19 cellular contexts compared by ENCODE assay signal in the genomic region with DNA sequence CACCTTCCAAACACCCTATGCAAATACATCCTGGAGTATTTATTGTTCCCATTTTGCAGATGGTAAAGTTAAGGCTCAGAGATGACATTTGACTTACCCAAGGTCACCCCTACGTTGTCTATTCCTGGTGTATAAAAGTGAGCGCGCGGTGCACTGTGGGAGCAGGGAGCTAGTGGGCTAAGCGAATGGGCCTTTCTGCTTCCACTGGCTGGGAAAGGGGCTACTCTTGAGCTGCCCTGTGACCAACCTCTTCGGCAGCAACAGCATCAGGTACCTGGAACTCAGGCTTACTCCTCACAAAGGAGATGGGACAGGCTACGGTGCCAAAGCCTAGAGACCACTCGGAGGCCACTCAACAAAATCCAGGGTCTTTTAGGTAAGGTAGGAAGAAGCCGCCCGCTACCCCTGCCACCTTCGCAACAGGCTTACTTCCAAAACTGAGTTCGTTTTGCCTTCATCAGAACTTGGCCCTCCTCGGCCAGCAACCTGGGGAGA. TPM values are rescaled to one million over a fixed set of nuclear protein-coding genes. Genes with fewer than 3 reads are reported as not detected.
"Had no signal": no experiment of that assay in that cellular context is flagged by ENCODE, and none has a peak within 500 bp of the region (broad histone marks: within the 10 kb centered on the region; RNA-seq: fewer than 3 reads in every experiment).

No MANE protein-coding gene starts in this region.

- H3K4me1 ChIP-seq: ascending aorta had no signal

- H3K36me3 ChIP-seq: ascending aorta, gastroesophageal sphincter, tibial nerve had no signal

- H3K27ac ChIP-seq: ascending aorta, coronary artery, gastroesophageal sphincter, skin epidermis, tibial nerve had no signal

- H3K4me3 ChIP-seq: ascending aorta, mucosa of descending colon, skin epidermis had no signal

- ATAC-seq: activated naive CD8-positive, alpha-beta T cell treated with anti-CD3 and anti-CD28 coated beads, Interleukin-2, amount 50 U/mL, for 24 hours; gastroesophageal sphincter; left colon; mucosa of descending colon; natural killer cell had no signal

- DNase-seq: activated CD4-positive, alpha-beta T cell treated with anti-CD3 and anti-CD28 coated beads for 48 hours; activated naive CD4-positive, alpha-beta T cell; activated naive CD8-positive, alpha-beta T cell treated with anti-CD3 and anti-CD28 coated beads, Interleukin-2, amount 50 U/mL, for 24 hours; caudate nucleus; effector memory CD4-positive, alpha-beta T cell; hippocampal formation; left colon; mammary epithelial cell; mucosa of descending colon; natural killer cell had no signal

- H3K9me3 ChIP-seq: ascending aorta, gastroesophageal sphincter, mucosa of descending colon, tibial nerve had no signal

RNA-seq across cellular contexts. Expression of a gene that starts 2.4 kb away (rescaled TPM):
- total RNA-seq: activated T-helper 1 cell treated with anti-CD3 and anti-CD28 coated beads, Interleukin-12 subunit alpha, Interleukin-12 subunit beta, Interleukin-2, Interleukin-4 antibody, amounts not matched to agents 30 ng/mL and 10 ng/mL and 1 ng/mL, durations not matched to agents 14 hours and 24 hours and 36 hours; ascending aorta; gastroesophageal sphincter; left colon; mammary epithelial cell; mucosa of descending colon; natural killer cell; osteocyte; renal cortical epithelial cell; SK-MEL-5 had no signal
- polyA plus RNA-seq: mammary epithelial cell had no signal
